Comparison of ENCODE assay signal across 13 cellular contexts in genomic region chr15:49875392-49875791, GRCh38.
DNase-seq lines count a peak whose midpoint lies in the region; ATAC-seq and TF ChIP-seq lines count a peak whose summit lies in the region.
"Had no signal": no experiment of that assay in that cellular context is flagged by ENCODE, and none has a peak within 500 bp of the region (broad histone marks: within the 10 kb centered on the region; RNA-seq: fewer than 3 reads in every experiment).

No MANE protein-coding gene starts in this region.

- H3K36me3 Mint-ChIP-seq in Calu3 (ENCODE audit: insufficient read depth, unreplicated experiment) (no peaks in the 10 kb centered on the region), GM23338 (ENCODE audit: low read depth) (no peaks in the 10 kb centered on the region), memory B cell (no peaks in the 10 kb centered on the region)
- H3K36me3 Mint-ChIP-seq in naive thymus-derived CD8-positive, alpha-beta T cell: no peaks in the 10 kb centered on the region
- H3K36me3 Mint-ChIP-seq: activated naive CD8-positive, alpha-beta T cell treated with anti-CD3 and anti-CD28 coated beads for 36 hours had no signal

- H3K4me1 ChIP-seq in GM23338 (ENCODE audit: insufficient read depth): 0 out of 2 replicates have a peak, but pooled peaks cover 6% of the 10 kb centered on the region
- H3K4me1 ChIP-seq in RWPE2 (ENCODE audit: insufficient read depth, poor library complexity, severe bottlenecking): no peaks in the 10 kb centered on the region

- BruUV-seq in Calu3 (replicated peaks; lab: Mats Ljungman, UMichigan): no TSS peak

- ATAC-seq in GM23338: peak; percentile 59
- peak; percentile 57; the same call in 1 of the 3 replicates for ATAC-seq in RWPE2 (ENCODE audit: low read depth)
- peak; percentile 37 for ATAC-seq in memory B cell (ENCODE audit: low read depth)
- no peak for ATAC-seq in GM21723 (IDR thresholded peaks at IDR 0.05; ENCODE audit: unreplicated experiment)
- no peak for ATAC-seq in naive thymus-derived CD8-positive, alpha-beta T cell
- ATAC-seq: activated CD8-positive, alpha-beta T cell treated with anti-CD3 and anti-CD28 coated beads, Interleukin-2, amount 10 ng/mL, durations not matched to agents 7 days and 5 days; mucosa of descending colon had no signal

- H4K20me1 ChIP-seq in GM23338 (replicated peaks; ENCODE audit: insufficient read depth): no peaks in the 10 kb centered on the region

- no peak overlapping the region for H2AFZ ChIP-seq in GM23338

- H3K36me3 ChIP-seq in GM23338 (ENCODE audit: insufficient read depth): no peaks in the 10 kb centered on the region
- no peaks in the 10 kb centered on the region for H3K36me3 ChIP-seq in RWPE2 (ENCODE audit: low read depth)

- H3K4me3 Mint-ChIP-seq in Calu3 (ENCODE audit: low read depth, unreplicated experiment): no peak overlapping the region
- H3K4me3 Mint-ChIP-seq in GM23338: no peak overlapping the region
- no peak overlapping the region for H3K4me3 Mint-ChIP-seq in memory B cell
- no peak overlapping the region for H3K4me3 Mint-ChIP-seq in naive thymus-derived CD8-positive, alpha-beta T cell
- H3K4me3 Mint-ChIP-seq: activated CD8-positive, alpha-beta T cell treated with anti-CD3 and anti-CD28 coated beads, Interleukin-2, amount 10 ng/mL, durations not matched to agents 7 days and 5 days; activated naive CD8-positive, alpha-beta T cell treated with anti-CD3 and anti-CD28 coated beads for 36 hours had no signal

- no peak for TF ChIP-seq CTCF in Calu3 (IDR thresholded peaks at IDR 0.05; ENCODE audit: unreplicated experiment)
- TF ChIP-seq CTCF in GM23338 (conservative IDR thresholded peaks at IDR 0.05; ENCODE audit: low read depth in 2 of 2): peak; percentile 48 to 49
- peak; percentile 37 for TF ChIP-seq CTCF in RWPE2 (IDR thresholded peaks at IDR 0.05; ENCODE audit: poor library complexity, severe bottlenecking)

- H3K27me3 ChIP-seq in GM23338 (ENCODE audit: insufficient read depth) (no peaks in the 10 kb centered on the region), RWPE2 (ENCODE audit: insufficient read depth, poor library complexity, severe bottlenecking) (no peaks in the 10 kb centered on the region)
- H3K27me3 ChIP-seq: dorsolateral prefrontal cortex had no signal

- peak; percentile 11 for DNase-seq in Calu3
- peak; percentile 50 for DNase-seq in GM23338 (ENCODE audit: low spot score)
- DNase-seq in RWPE2 (ENCODE audit: low spot score): no peak
- no peak for DNase-seq in memory B cell (ENCODE audit: low spot score in 2 of 2)
- no peak for DNase-seq in COR-L47 (lab: John Stamatoyannopoulos, UW)
- no peak for DNase-seq in DMS153 (lab: John Stamatoyannopoulos, UW)
- DNase-seq in naive thymus-derived CD8-positive, alpha-beta T cell: no peak
- DNase-seq: activated CD8-positive, alpha-beta T cell treated with anti-CD3 and anti-CD28 coated beads, Interleukin-2, amount 10 ng/mL, durations not matched to agents 7 days and 5 days; activated naive CD8-positive, alpha-beta T cell treated with anti-CD3 and anti-CD28 coated beads for 36 hours; dorsolateral prefrontal cortex; mucosa of descending colon; SW 1271 had no signal

- H3K4me3 ChIP-seq in GM23338 (no peak overlapping the region), RWPE2 (ENCODE audit: severe bottlenecking) (no peak overlapping the region)
- H3K4me3 ChIP-seq: dorsolateral prefrontal cortex, mucosa of descending colon had no signal

- POLR2A ChIA-PET in naive thymus-derived CD8-positive, alpha-beta T cell (lab: Charles Lee): no interaction called here

- H3K27me3 Mint-ChIP-seq in Calu3 (ENCODE audit: unreplicated experiment) (peaks cover 12% of the 10 kb centered on the region), GM23338 (ENCODE audit: insufficient read depth, low read depth, poor library complexity) (peaks cover 2% of the 10 kb centered on the region), memory B cell (no peaks in the 10 kb centered on the region)
- peaks cover 0 to 7% (median 0%) of the 10 kb centered on the region in 5 donors for H3K27me3 Mint-ChIP-seq in naive thymus-derived CD8-positive, alpha-beta T cell
- H3K27me3 Mint-ChIP-seq: activated naive CD8-positive, alpha-beta T cell treated with anti-CD3 and anti-CD28 coated beads for 36 hours had no signal

- no peaks in the 10 kb centered on the region for H3K9me2 ChIP-seq in GM23338 (ENCODE audit: insufficient read depth)

- no peaks in the 10 kb centered on the region for H3K4me1 Mint-ChIP-seq in Calu3 (ENCODE audit: low read depth, unreplicated experiment)
- H3K4me1 Mint-ChIP-seq in GM23338: peaks cover 12% of the 10 kb centered on the region; the same call in 2 of the 3 replicates
- H3K4me1 Mint-ChIP-seq in memory B cell: no peaks in the 10 kb centered on the region
- H3K4me1 Mint-ChIP-seq in naive thymus-derived CD8-positive, alpha-beta T cell: peaks cover 0 to 2% (median 0%) of the 10 kb centered on the region in 4 donors
- H3K4me1 Mint-ChIP-seq: activated naive CD8-positive, alpha-beta T cell treated with anti-CD3 and anti-CD28 coated beads for 36 hours had no signal

- intact Hi-C loops in Calu3 (cut with micrococcal nuclease; ENCODE audit: unreplicated experiment): loop anchor here (5.0 to 10.0 kb wide), 2 partner anchors 127 to 269 kb away; no protein-coding TSS in a partner anchor

- H3K9me3 Mint-ChIP-seq in Calu3 (ENCODE audit: low read depth, unreplicated experiment) (no peaks in the 10 kb centered on the region), GM23338 (no peaks in the 10 kb centered on the region), memory B cell (no peaks in the 10 kb centered on the region)
- no peaks in the 10 kb centered on the region for H3K9me3 Mint-ChIP-seq in naive thymus-derived CD8-positive, alpha-beta T cell
- H3K9me3 Mint-ChIP-seq: activated naive CD8-positive, alpha-beta T cell treated with anti-CD3 and anti-CD28 coated beads for 36 hours had no signal

- no peak overlapping the region for H3K27ac Mint-ChIP-seq in Calu3 (ENCODE audit: unreplicated experiment)
- no peak overlapping the region for H3K27ac Mint-ChIP-seq in GM23338
- H3K27ac Mint-ChIP-seq in memory B cell: no peak overlapping the region
- H3K27ac Mint-ChIP-seq in naive thymus-derived CD8-positive, alpha-beta T cell: no peak overlapping the region
- H3K27ac Mint-ChIP-seq: activated CD8-positive, alpha-beta T cell treated with anti-CD3 and anti-CD28 coated beads, Interleukin-2, amount 10 ng/mL, durations not matched to agents 7 days and 5 days; activated naive CD8-positive, alpha-beta T cell treated with anti-CD3 and anti-CD28 coated beads for 36 hours had no signal

- no peaks in the 10 kb centered on the region for H3K9me3 ChIP-seq in RWPE2 (ENCODE audit: severe bottlenecking)
- H3K9me3 ChIP-seq: mucosa of descending colon had no signal

- H3K27ac ChIP-seq in GM23338 (ENCODE audit: low read depth): no peak overlapping the region
- no peak overlapping the region for H3K27ac ChIP-seq in RWPE2 (ENCODE audit: poor library complexity, severe bottlenecking)
- H3K27ac ChIP-seq: dorsolateral prefrontal cortex had no signal

- no peak overlapping the region for H3K4me2 ChIP-seq in GM23338

- CTCF ChIA-PET in Calu3 (lab: Charles Lee): interaction anchor here (0.6 to 0.7 kb wide), 4 partner anchors 44 to 633 kb away, joined by 3 to 4 read pairs (median 3); no protein-coding TSS in a partner anchor

- H3F3A ChIP-seq in GM23338 (replicated peaks; ENCODE audit: low read depth): no peaks in the 10 kb centered on the region

- H3K79me2 ChIP-seq in GM23338 (replicated peaks; ENCODE audit: insufficient read depth): no peaks in the 10 kb centered on the region

TF ChIP-seq in GM23338, 12 proteins besides CTCF, POLR2A, EP300 and RAD21 (continues in another document):
- TF ChIP-seq EZH2 (IDR thresholded peaks at IDR 0.05; ENCODE audit: low read depth, unreplicated experiment) (no peak), ZNF331 (CRISPR knock-in tag; IDR thresholded peaks at IDR 0.05; ENCODE audit: low read depth) (no peak), REST (IDR thresholded peaks at IDR 0.05; ENCODE audit: unreplicated experiment) (no peak), EZH2phosphoT487 (IDR thresholded peaks at IDR 0.05; ENCODE audit: unreplicated experiment) (no peak), ZNF114 (CRISPR knock-in tag; IDR thresholded peaks at IDR 0.05) (no peak), JUNB (IDR thresholded peaks at IDR 0.05; ENCODE audit: unreplicated experiment) (no peak), NANOG (IDR thresholded peaks at IDR 0.05; ENCODE audit: borderline replicate concordance) (no peak), CREB1 (CRISPR knock-in tag; IDR thresholded peaks at IDR 0.05; ENCODE audit: low read depth) (no peak), STAT1 (IDR thresholded peaks at IDR 0.05; ENCODE audit: unreplicated experiment) (no peak)

Comparison
In these comparisons a context has a peak if more than half of its experiments do, and no peak if none do; other contexts are left out.
1. DNase-seq: peak in Calu3 (single experiment) and GM23338 (single experiment); none in RWPE2 (single experiment), memory B cell (0 of 2), COR-L47 (single experiment), DMS153 (single experiment) and naive thymus-derived CD8-positive, alpha-beta T cell (0 of 10).
2. ATAC-seq: peak in GM23338 (single experiment), RWPE2 (single experiment) and memory B cell (single experiment); none in GM21723 (single experiment) and naive thymus-derived CD8-positive, alpha-beta T cell (0 of 2).